In the genomic region with DNA sequence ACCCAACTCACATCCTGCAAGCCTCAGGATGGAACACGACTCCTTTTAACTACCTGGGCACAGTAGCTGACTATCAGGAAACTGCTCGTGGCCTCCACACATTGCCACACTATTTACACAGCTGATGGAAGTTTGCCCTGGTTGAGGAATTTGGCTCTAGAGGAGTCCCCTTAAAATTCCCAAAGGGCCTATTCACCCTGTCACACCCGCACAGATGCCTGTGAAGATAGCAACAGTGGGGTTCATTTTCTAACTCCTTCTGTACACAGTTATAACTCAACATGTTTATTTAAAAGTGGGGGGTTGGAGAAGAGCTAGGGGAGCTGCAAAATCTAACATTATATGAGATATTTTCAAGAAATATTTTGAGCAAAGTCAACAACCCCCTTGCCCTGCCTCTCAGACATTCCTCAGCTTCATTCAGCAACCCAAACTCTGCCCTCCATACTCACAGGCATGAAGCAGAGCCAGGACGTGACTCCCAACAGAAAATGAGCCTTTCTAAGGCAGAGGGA, we compare ENCODE assay signal across 9 cellular contexts. TPM values are rescaled to one million over a fixed set of nuclear protein-coding genes. Genes with fewer than 3 reads are reported as not detected.
DNase-seq lines count a peak whose midpoint lies in the region; ATAC-seq and TF ChIP-seq lines count a peak whose summit lies in the region.
"Had no signal": no experiment of that assay in that cellular context is flagged by ENCODE, and none has a peak within 500 bp of the region (broad histone marks: within the 10 kb centered on the region; RNA-seq: fewer than 3 reads in every experiment).

No MANE protein-coding gene starts in this region.

- H3K4me3 ChIP-seq in PC-9 (peak overlapping the region; percentile 14; the same call in 1 of the 2 replicates), osteoblast (ENCODE audit: insufficient read depth, low read length) (no peak overlapping the region), sigmoid colon (no peak overlapping the region)

- TF ChIP-seq POLR2A in sigmoid colon (IDR thresholded peaks at IDR 0.05): no peak

- H2AFZ ChIP-seq in PC-9 (peak overlapping the region; percentile 1; the same call in 1 of the 2 replicates), osteoblast (ENCODE audit: low read length) (no peak overlapping the region)

- H3F3A ChIP-seq in PC-9 (ENCODE audit: insufficient read depth, low read depth): peaks cover 39% of the 10 kb centered on the region

- H3K4me2 ChIP-seq in PC-9 (peak overlapping the region; percentile 67), osteoblast (ENCODE audit: insufficient read depth, low read length) (peak overlapping the region; percentile 37)

- H3K27ac ChIP-seq in PC-9: peak overlapping the region; percentile 75
- peak overlapping the region; percentile 25 for H3K27ac ChIP-seq in osteoblast (ENCODE audit: low read depth, low read length)
- H3K27ac ChIP-seq in sigmoid colon: peak overlapping the region in 2 of 4 donors; percentile 42 to 49

- H3K9me2 ChIP-seq in PC-9 (ENCODE audit: insufficient read depth): no peaks in the 10 kb centered on the region

- no peak for TF ChIP-seq CTCF in PC-9 (conservative IDR thresholded peaks at IDR 0.05)
- TF ChIP-seq CTCF in osteoblast (IDR thresholded peaks at IDR 0.05; ENCODE audit: extremely low read depth, low read depth, low read length): no peak
- TF ChIP-seq CTCF in sigmoid colon (IDR thresholded peaks at IDR 0.05): no peak

- intact Hi-C loops in PC-9 (cut with micrococcal nuclease; ENCODE audit: unreplicated experiment): no loop called here
- intact Hi-C loops in sigmoid colon (cut with DNase I): no loop called here

- no peak for ATAC-seq in HG03460 (IDR thresholded peaks at IDR 0.05; ENCODE audit: unreplicated experiment)

- no peak for TF ChIP-seq EP300 in sigmoid colon (IDR thresholded peaks at IDR 0.05)

- CTCF ChIA-PET in PC-9 (lab: Charles Lee): no interaction called here

- no TSS peak for BruUV-seq in PC-9 (replicated peaks; lab: Mats Ljungman, UMichigan)

- POLR2A ChIA-PET in PC-9 (lab: Charles Lee; ENCODE audit: unreplicated experiment): interaction anchor here (0.5 to 1.0 kb wide), 4 partner anchors 28 to 201 kb away, joined by 4 to 10 read pairs (median 6); no protein-coding TSS in a partner anchor

- DNase-seq in DMS153 (lab: John Stamatoyannopoulos, UW): peak; percentile 16
- peak; percentile 65 to 99 for DNase-seq in PC-9
- peak; percentile 64 for DNase-seq in fibroblast of peridontal ligament (ENCODE audit: extremely low read depth)
- no peak for DNase-seq in osteoblast (ENCODE audit: insufficient read length, low spot score, missing footprints)
- DNase-seq in sigmoid colon: no peak
- DNase-seq in NCI-H1694 treated with DMSO at 0.1 percent for 48 hours (lab: John Stamatoyannopoulos, UW): no peak
- DNase-seq in superior temporal gyrus (ENCODE audit: extremely low spot score): no peak

- H3K79me2 ChIP-seq in PC-9 (ENCODE audit: low read depth): no peaks in the 10 kb centered on the region
- peaks cover 96% of the 10 kb centered on the region for H3K79me2 ChIP-seq in osteoblast (ENCODE audit: insufficient read depth, low read length)

- 23 to 37% methylated on average over 4 of the region's 4 CpGs for WGBS in sigmoid colon, 2 donors

- H3K27me3 ChIP-seq in PC-9 (ENCODE audit: insufficient read depth, low read depth): no peaks in the 10 kb centered on the region
- no peaks in the 10 kb centered on the region for H3K27me3 ChIP-seq in osteoblast (ENCODE audit: insufficient read depth, low read length)
- H3K27me3 ChIP-seq in sigmoid colon: no peaks in the 10 kb centered on the region

- H3K36me3 ChIP-seq in PC-9 (ENCODE audit: low read depth) (no peaks in the 10 kb centered on the region), osteoblast (ENCODE audit: insufficient read depth, low read length) (peaks cover 40% of the 10 kb centered on the region), sigmoid colon (peaks cover 0 to 6% (median 0%) of the 10 kb centered on the region in 4 donors)

- H3K4me1 ChIP-seq in PC-9 (replicated peaks; ENCODE audit: insufficient read depth) (peaks cover 57% of the 10 kb centered on the region), osteoblast (ENCODE audit: insufficient read depth, low read length) (peaks cover 59% of the 10 kb centered on the region), sigmoid colon (peaks cover 0 to 34% (median 19%) of the 10 kb centered on the region in 4 donors)

- H4K20me1 ChIP-seq in PC-9 (ENCODE audit: insufficient read depth) (no peaks in the 10 kb centered on the region), osteoblast (ENCODE audit: insufficient read depth, low read length) (peaks cover 41% of the 10 kb centered on the region)

- H3K9me3 ChIP-seq in PC-9 (ENCODE audit: insufficient read depth, low read depth): no peaks in the 10 kb centered on the region; the same call in 1 of the 2 replicates
- H3K9me3 ChIP-seq in osteoblast (ENCODE audit: low read depth, low read length): no peaks in the 10 kb centered on the region
- H3K9me3 ChIP-seq in sigmoid colon: no peaks in the 10 kb centered on the region

RNA-seq across cellular contexts. Expression of a gene that starts 35.8 kb away (rescaled TPM):
- total RNA-seq in PC-9 (2021): 75.6 and 92.8 TPM in 2 replicates
- 58.9 and 81.8 TPM in 2 replicates for total RNA-seq in osteoblast
- total RNA-seq in sigmoid colon: 100 to 1,000 TPM in 2 of 4 donors, 10 to 100 TPM in 2; 28.2 to 150 (median 104) TPM
- 10 to 100 TPM in 2 of 3 donors, 1 to 10 TPM in 1; 3.9 to 79.5 (median 22.8) TPM for polyA plus RNA-seq in sigmoid colon
- total RNA-seq: T-helper 2 cell treated with Interferon-gamma antibody and Interleukin-4, amounts not matched to agents 100 ng/mL and 5 ng/mL, for 36 hours had no signal

Comparison
In these comparisons a context has a peak if more than half of its experiments do, and no peak if none do; other contexts are left out.
1. DNase-seq: peak in DMS153 (single experiment), PC-9 (2 of 2) and fibroblast of peridontal ligament (single experiment); none in osteoblast (single experiment), sigmoid colon (single experiment), NCI-H1694 treated with DMSO at 0.1 percent for 48 hours (single experiment) and superior temporal gyrus (single experiment).